27 cellular contexts compared by ENCODE assay signal in the genomic region with DNA sequence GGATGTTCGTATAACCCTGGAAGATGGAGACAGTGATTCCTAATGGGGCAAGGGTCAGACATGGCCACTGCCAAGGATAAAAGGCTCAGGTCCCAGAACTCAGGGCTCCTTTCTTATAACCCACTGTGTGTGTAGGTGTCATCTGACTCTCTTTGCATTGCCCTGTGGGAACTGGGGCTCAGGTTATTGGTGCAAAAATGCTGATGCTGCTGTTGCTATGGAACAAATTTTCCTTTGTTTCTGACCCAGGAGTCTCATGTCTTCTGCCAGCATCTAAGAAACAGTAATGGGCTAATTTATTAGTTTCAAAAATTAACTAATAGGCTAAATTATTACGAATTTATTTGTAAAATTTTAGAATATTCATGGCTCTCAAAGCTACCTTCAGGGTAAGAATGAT. TPM values are rescaled to one million over a fixed set of nuclear protein-coding genes. Genes with fewer than 3 reads are reported as not detected.
DNase-seq lines count a peak whose midpoint lies in the region; ATAC-seq, FAIRE-seq and TF ChIP-seq lines count a peak whose summit lies in the region.
"Had no signal": no experiment of that assay in that cellular context is flagged by ENCODE, and none has a peak within 500 bp of the region (broad histone marks: within the 10 kb centered on the region; RNA-seq: fewer than 3 reads in every experiment).

No MANE protein-coding gene starts in this region.

- BruUV-seq in GM12878 (replicated peaks; lab: Mats Ljungman, UMichigan) = no TSS peak

- DNase-seq in DMS 273 (lab: John Stamatoyannopoulos, UW; ENCODE audit: unreplicated experiment) (peak; percentile 14), DMS 273 treated with DMSO at 0.1 percent for 48 hours (lab: John Stamatoyannopoulos, UW) (no peak), A549 (ENCODE audit: low read depth in 1 of 2, low spot score in 1 of 2) (no peak), GM12878 (ENCODE audit: low read depth, low spot score) (no peak), esophagus muscularis mucosa (ENCODE audit: extremely low spot score) (peak; percentile 62), DMS153 treated with DMSO at 0.1 percent for 48 hours (lab: John Stamatoyannopoulos, UW; ENCODE audit: unreplicated experiment) (no peak), NCI-H1048 (lab: John Stamatoyannopoulos, UW) (no peak)
- no peak for DNase-seq in CD4-positive, alpha-beta T cell
- DNase-seq: ACHN; AML-193; BE2C; Calu3; CD4-positive, alpha-beta memory T cell; COR-L47; DMS53; DMS79 treated with DMSO at 0.1 percent for 48 hours; GF-D8; GM23248; H9 had no signal

- no peak for FAIRE-seq in A549 (lab: Jason Lieb, UNC)
- FAIRE-seq in GM12878 (lab: Jason Lieb, UNC) = no peak
- FAIRE-seq: A204.1, GM12892, GM19239 had no signal

- H4K20me1 ChIP-seq in GM12878 (ENCODE audit: control insufficient read depth, insufficient read depth) = no peaks in the 10 kb centered on the region
- H4K20me1 ChIP-seq: BLaER1 treated with 17β-estradiol and CSF1 and Interleukin-3, amounts not matched to agents 10 nM and 100 nM had no signal

- H3K4me2 ChIP-seq in A549 (no peak overlapping the region), GM12878 (ENCODE audit: control insufficient read depth, insufficient read depth) (no peak overlapping the region)
- H3K4me2 ChIP-seq: BLaER1 treated with 17β-estradiol and CSF1 and Interleukin-3, amounts not matched to agents 10 nM and 100 nM had no signal

- TF ChIP-seq POLR2A in A549 (IDR thresholded peaks at IDR 0.05; ENCODE audit: low read length) (no peak), GM12878 (IDR thresholded peaks at IDR 0.05; ENCODE audit: low read depth, low read length) (no peak), esophagus muscularis mucosa (IDR thresholded peaks at IDR 0.05; ENCODE audit: low read depth) (no peak)

- H3K36me3 ChIP-seq in GM12878 (ENCODE audit: control insufficient read depth in 2 of 2, insufficient read depth in 2 of 2, low read length in 1 of 2) (no peaks in the 10 kb centered on the region), esophagus muscularis mucosa (no peaks in the 10 kb centered on the region)
- H3K36me3 ChIP-seq: BE2C; BLaER1 treated with 17β-estradiol and CSF1 and Interleukin-3, amounts not matched to agents 10 nM and 100 nM had no signal

- RAD21 ChIA-PET in GM12878 (lab: Charles Lee; ENCODE audit: unreplicated experiment) = no interaction called here

- H3K27ac ChIP-seq in A549 (no peak overlapping the region), GM12878 (ENCODE audit: control insufficient read depth, insufficient read depth) (no peak overlapping the region), esophagus muscularis mucosa (replicated peaks in 1 of 4) (no peak overlapping the region)
- no peak overlapping the region for H3K27ac ChIP-seq in CD4-positive, alpha-beta T cell (ENCODE audit: low read depth, low read length)
- H3K27ac ChIP-seq: 22Rv1; BLaER1 treated with 17β-estradiol and CSF1 and Interleukin-3, amounts not matched to agents 10 nM and 100 nM; GM23248 had no signal

- no peak for TF ChIP-seq CTCF in A549 (IDR thresholded peaks at IDR 0.05)
- TF ChIP-seq CTCF in GM12878 (IDR thresholded peaks at IDR 0.05 in 2 of 3, conservative IDR thresholded peaks at IDR 0.05 in 1 of 3; ENCODE audit: control insufficient read depth in 2 of 3, extremely low read depth in 1 of 3, insufficient read depth in 1 of 3, low read depth in 3 of 3, low read length in 3 of 3) = no peak
- TF ChIP-seq CTCF in esophagus muscularis mucosa (IDR thresholded peaks at IDR 0.05) = no peak
- no peak for TF ChIP-seq CTCF in CD4-positive, alpha-beta T cell (IDR thresholded peaks at IDR 0.05)

- POLR2A ChIA-PET in A549 (lab: Yijun Ruan, JAX) (no interaction called here), GM12878 (lab: Charles Lee) (no interaction called here)
- POLR2A ChIA-PET in CD4-positive, alpha-beta T cell (lab: Charles Lee) = no interaction called here

- H3K9me3 Mint-ChIP-seq in CD4-positive, alpha-beta T cell = peaks cover 5% of the 10 kb centered on the region

- no peak overlapping the region for H3K4me3 ChIP-seq in A549
- no peak overlapping the region for H3K4me3 ChIP-seq in GM12878
- H3K4me3 ChIP-seq in esophagus muscularis mucosa = no peak overlapping the region
- H3K4me3 ChIP-seq: BLaER1 treated with 17β-estradiol and CSF1 and Interleukin-3, amounts not matched to agents 10 nM and 100 nM; GM23248 had no signal

- no peak for TF ChIP-seq EP300 in A549 (IDR thresholded peaks at IDR 0.05)
- no peak for TF ChIP-seq EP300 in GM12878 (IDR thresholded peaks at IDR 0.05; ENCODE audit: borderline replicate concordance in 1 of 2, control insufficient read depth in 1 of 2, low read depth in 2 of 2, low read length in 2 of 2)
- no peak for TF ChIP-seq EP300 in esophagus muscularis mucosa (IDR thresholded peaks at IDR 0.05)

- no peaks in the 10 kb centered on the region for H3K4me1 Mint-ChIP-seq in CD4-positive, alpha-beta T cell (ENCODE audit: low read depth)
- H3K4me1 Mint-ChIP-seq: CD14-positive monocyte; CD4-positive, alpha-beta memory T cell had no signal

- H3K9me3 ChIP-seq in A549 = peaks cover 10% of the 10 kb centered on the region
- no peaks in the 10 kb centered on the region; the same call in 1 of the 3 replicates for H3K9me3 ChIP-seq in GM12878 (replicated peaks; ENCODE audit: control insufficient read depth, insufficient read depth, low read length)
- H3K9me3 ChIP-seq in esophagus muscularis mucosa = peaks cover 0 to 14% (median 10%) of the 10 kb centered on the region in 4 donors
- peaks cover 5% of the 10 kb centered on the region for H3K9me3 ChIP-seq in CD4-positive, alpha-beta T cell (ENCODE audit: control insufficient read depth, low read length)
- H3K9me3 ChIP-seq: BE2C had no signal

- H3K79me2 ChIP-seq in GM12878 (ENCODE audit: control insufficient read depth, insufficient read depth, low read length) = no peaks in the 10 kb centered on the region

- no peak overlapping the region for H3K27ac Mint-ChIP-seq in CD4-positive, alpha-beta T cell
- H3K27ac Mint-ChIP-seq: CD14-positive monocyte; CD4-positive, alpha-beta memory T cell; H9 had no signal

- no peaks in the 10 kb centered on the region for H3K4me1 ChIP-seq in A549
- no peaks in the 10 kb centered on the region for H3K4me1 ChIP-seq in GM12878 (ENCODE audit: control insufficient read depth, insufficient read depth, low read length)
- no peaks in the 10 kb centered on the region for H3K4me1 ChIP-seq in esophagus muscularis mucosa
- H3K4me1 ChIP-seq: BE2C had no signal

- SMC1A ChIA-PET in GM12878 (lab: Charles Lee; ENCODE audit: uncharacterized antibody, unreplicated experiment) = no interaction called here

- no peaks in the 10 kb centered on the region for H3K27me3 ChIP-seq in GM12878 (replicated peaks in 1 of 2; ENCODE audit: control insufficient read depth in 2 of 2, insufficient read depth in 2 of 2, low read length in 1 of 2)
- no peaks in the 10 kb centered on the region for H3K27me3 ChIP-seq in esophagus muscularis mucosa
- no peaks in the 10 kb centered on the region for H3K27me3 ChIP-seq in CD4-positive, alpha-beta T cell (ENCODE audit: control insufficient read depth, insufficient read depth, low read length)
- H3K27me3 ChIP-seq: BE2C; BLaER1 treated with 17β-estradiol and CSF1 and Interleukin-3, amounts not matched to agents 10 nM and 100 nM had no signal

- 27% methylated on average over 2 of the region's 2 CpGs for WGBS in A549 (ENCODE audit: missing lambda C conversion rate)
- 42% methylated on average over 2 of the region's 2 CpGs for WGBS in GM12878 (ENCODE audit: insufficient coverage, insufficient replicate concordance, low lambda C conversion rate, missing lambda C conversion rate)
- 46% methylated on average over 2 of the region's 2 CpGs for WGBS in esophagus muscularis mucosa

- intact Hi-C loops in GM12878 (cut with micrococcal nuclease; ENCODE audit: unreplicated experiment) (no loop called here), esophagus muscularis mucosa (cut with DNase I) (no loop called here)
- intact Hi-C loops in CD4-positive, alpha-beta T cell (cut with DNase I, micrococcal nuclease) = no loop called here

- H3K36me3 Mint-ChIP-seq in CD4-positive, alpha-beta T cell (ENCODE audit: low read depth) = peaks cover 1% of the 10 kb centered on the region
- H3K36me3 Mint-ChIP-seq: CD14-positive monocyte had no signal

- H3K27me3 Mint-ChIP-seq in CD4-positive, alpha-beta T cell = peaks cover 9% of the 10 kb centered on the region

- no peak for TF ChIP-seq RAD21 in A549 (conservative IDR thresholded peaks at IDR 0.05 in 1 of 2, IDR thresholded peaks at IDR 0.05 in 1 of 2)
- TF ChIP-seq RAD21 in GM12878 (IDR thresholded peaks at IDR 0.05; ENCODE audit: insufficient read depth, low read depth, low read length) = no peak

- CTCF ChIA-PET in A549 (lab: Yijun Ruan, JAX) = no interaction called here
- CTCF ChIA-PET in GM12878 (lab: Yijun Ruan, JAX) = no interaction called here
- CTCF ChIA-PET in CD4-positive, alpha-beta T cell (lab: Charles Lee) = no interaction called here

- ATAC-seq in A549 (no peak), GM12878 (no peak)
- ATAC-seq in CD4-positive, alpha-beta T cell (ENCODE audit: poor library complexity) = no peak
- ATAC-seq: HCT116 had no signal

- no peak overlapping the region for H3K9ac ChIP-seq in GM12878 (ENCODE audit: control insufficient read depth, insufficient read depth, low read length)
- H3K9ac ChIP-seq: BLaER1 treated with 17β-estradiol and CSF1 and Interleukin-3, amounts not matched to agents 10 nM and 100 nM; GM23248 had no signal

- H3K4me3 Mint-ChIP-seq in CD4-positive, alpha-beta T cell = no peak overlapping the region
- H3K4me3 Mint-ChIP-seq: CD14-positive monocyte; CD4-positive, alpha-beta memory T cell; H9 had no signal

- in situ Hi-C loops in GM12878 (cut with MboI) = no loop called here

- no peak overlapping the region for H2AFZ ChIP-seq in GM12878 (ENCODE audit: control insufficient read depth, low read depth, low read length)
- H2AFZ ChIP-seq: GM23248 had no signal

RNA-seq across cellular contexts. Expression of a gene that starts 24.3 kb away (rescaled TPM):
- polyA plus RNA-seq in A549 (2011; rRNA removed) (7.4 and 7.6 TPM in 2 replicates), A549 (2017; fragmentation: RNase III; extraction: RNeasy Plus Mini Kit Qiagen cat#74134 plus additional on column Dnase treatment) (2.5 to 5.2 TPM (median 4.6 TPM) in 3 replicates), GM12878 (2011; rRNA removed) (8.9 and 10.6 TPM in 2 replicates), GM12878 (2014; fragmentation: Illumina TruSeq; extraction: Trizol) (5.5 and 5.8 TPM in 2 replicates), GM12878 (2014; fragmentation: Nextera tagmentation; extraction: Ambion mirVana) (1 to 10 TPM; 2.7 to 4.0 TPM), GM12878 (2014; rRNA removed) (13.0 and 14.6 TPM in 2 replicates), GM12878 (2016; fragmentation: Nextera tagmentation; extraction: Ambion mirVana) (10 to 100 TPM; 15.5 to 16.8 TPM)
- polyA plus RNA-seq in A549 (2012; cell fraction: cytosol; rRNA removed) = 2.0 and 2.4 TPM in 2 replicates
- polyA plus RNA-seq in A549 (2012; cell fraction: nucleus; rRNA removed) = 2.1 and 4.2 TPM in 2 replicates
- polyA minus RNA-seq in A549 (2011; rRNA and poly(A)+ RNA removed) = 2.8 and 2.9 TPM in 2 replicates
- total RNA-seq in GM12878 (2013; cell fraction: nucleolus; rRNA removed) = 159 and 169 TPM in 2 replicates
- total RNA-seq in GM12878 (2014; rRNA removed) (12.2 and 15.7 TPM in 2 replicates), GM12878 (2014; rRNA removed; fragmentation: Illumina TruSeq; extraction: Trizol) (9.9 and 11.7 TPM in 2 replicates), GM12878 (2021) (11.9 and 12.8 TPM in 2 replicates), esophagus muscularis mucosa (10 to 100 TPM; 20.4 to 40.4 (median 35.3) TPM)
- 12.0 TPM for polyA plus RNA-seq in GM12878 (2011; ENCODE audit: low read depth)
- 10.4 and 15.4 TPM in 2 replicates for polyA plus RNA-seq in GM12878 (2011; cell fraction: cytosol; rRNA removed)
- polyA plus RNA-seq in GM12878 (2011; cell fraction: nucleus; rRNA removed) = 13.5 and 15.0 TPM in 2 replicates
- 29.7 and 31.1 TPM in 2 replicates for polyA plus RNA-seq in GM12878 (2012)
- 12.5 and 20.3 TPM in 2 replicates for polyA minus RNA-seq in GM12878 (2011; rRNA and poly(A)+ RNA removed)
- 5.4 and 6.7 TPM in 2 replicates for polyA minus RNA-seq in GM12878 (2011; cell fraction: cytosol; rRNA and poly(A)+ RNA removed)
- 19.0 and 21.2 TPM in 2 replicates for polyA minus RNA-seq in GM12878 (2011; cell fraction: nucleus; rRNA and poly(A)+ RNA removed)
- total RNA-seq in CD4-positive, alpha-beta T cell = 10 to 100 TPM; 51.9 to 52.7 TPM
- total RNA-seq: G401, GM23248 had no signal
- polyA plus RNA-seq: GM23248 had no signal

Comparison
In these comparisons a context has a peak if more than half of its experiments do, and no peak if none do; other contexts are left out.
1. DNase-seq: peak in DMS 273 (single experiment) and esophagus muscularis mucosa (single experiment); none in DMS 273 treated with DMSO at 0.1 percent for 48 hours (single experiment), A549 (0 of 2), GM12878 (single experiment), CD4-positive, alpha-beta T cell (0 of 10), DMS153 treated with DMSO at 0.1 percent for 48 hours (single experiment) and NCI-H1048 (single experiment).